ENCODE assay signal across 22 cellular contexts in the genomic region with DNA sequence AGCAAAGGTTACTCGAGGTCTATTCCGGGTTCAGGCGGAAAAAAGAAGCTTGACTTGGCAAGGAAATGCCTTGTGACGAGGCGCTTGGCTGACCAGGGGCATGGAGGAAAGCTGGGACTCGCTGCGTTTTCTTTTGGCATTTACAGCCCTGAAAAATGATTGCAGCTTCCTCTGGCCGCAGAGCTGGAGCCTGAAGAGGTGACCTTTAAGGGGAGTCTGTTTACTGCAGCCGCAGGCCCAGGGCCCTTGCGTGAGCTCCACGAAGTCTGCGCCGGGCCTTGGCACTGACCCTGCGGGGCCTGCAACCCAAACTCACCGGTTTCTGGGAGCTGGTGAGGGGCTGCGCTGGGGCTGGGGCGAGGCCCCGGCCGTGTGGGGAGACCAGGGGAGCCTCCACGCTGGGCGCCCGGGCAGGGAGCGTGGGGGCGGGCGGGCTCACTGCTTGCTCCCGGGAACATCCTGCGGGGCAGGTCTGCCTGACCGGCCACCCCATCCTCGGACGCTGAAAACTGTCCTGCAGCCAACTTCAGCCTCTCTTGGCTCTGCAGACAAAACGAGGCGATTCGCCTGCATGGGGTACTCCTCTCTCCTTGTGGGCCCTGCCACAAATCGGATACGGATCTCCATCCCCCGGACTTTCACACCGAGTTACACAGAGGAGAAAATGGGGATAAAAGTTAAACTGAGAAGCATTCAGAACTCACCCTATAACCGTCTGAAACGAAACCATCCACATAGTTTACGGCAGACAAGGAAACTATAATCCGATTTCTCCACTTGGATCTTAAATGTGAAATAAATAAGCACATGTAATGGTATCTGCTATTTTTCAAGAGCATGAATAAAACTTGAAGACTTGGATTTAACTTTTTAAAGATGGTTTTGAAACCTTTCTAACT.
DNase-seq lines count a peak whose midpoint lies in the region; ATAC-seq, FAIRE-seq and TF ChIP-seq lines count a peak whose summit lies in the region.
"Had no signal": no experiment of that assay in that cellular context is flagged by ENCODE, and none has a peak within 500 bp of the region (broad histone marks: within the 10 kb centered on the region; RNA-seq: fewer than 3 reads in every experiment).

No MANE protein-coding gene starts in this region.

- H2BK15ac ChIP-seq in IMR-90 (ENCODE audit: low read depth, low read length) (peak overlapping the region; percentile 88; the same call in 2 of the 3 replicates), mesendoderm (replicated peaks; ENCODE audit: low read depth) (no peak overlapping the region)

- no peaks in the 10 kb centered on the region for H3K9me3 Mint-ChIP-seq in endodermal cell
- H3K9me3 Mint-ChIP-seq in activated CD4-positive, alpha-beta T cell treated with anti-CD3 and anti-CD28 coated beads for 36 hours (ENCODE audit: low read depth) = no peaks in the 10 kb centered on the region
- H3K9me3 Mint-ChIP-seq: activated CD4-positive, alpha-beta memory T cell treated with anti-CD3 and anti-CD28 coated beads for 36 hours; activated T-helper 17 cell treated with anti-CD3 and anti-CD28 coated beads, Interleukin-2, amount 50 U/mL, for 72 hours; immature natural killer cell; nephron; stimulated activated naive CD8-positive, alpha-beta T cell treated with anti-CD3 and anti-CD28 coated beads, Interleukin-15, amount 100 ng/mL, for 72 hours; T-helper 2 cell treated with Interferon-gamma antibody and Interleukin-4, amounts not matched to agents 5 μg/mL and 100 μg/mL, for 36 hours had no signal

- TF ChIP-seq CTCF in IMR-90 (conservative IDR thresholded peaks at IDR 0.05; ENCODE audit: low read depth, low read length) (no peak), endodermal cell (conservative IDR thresholded peaks at IDR 0.05) (no peak)

- peak overlapping the region; percentile 41; the same call in 1 of the 2 replicates for H3K4me3 ChIP-seq in IMR-90 (ENCODE audit: insufficient read depth, low read depth, low read length)
- no peak overlapping the region for H3K4me3 ChIP-seq in endodermal cell (ENCODE audit: low read length)
- H3K4me3 ChIP-seq in mesendoderm (ENCODE audit: low read length) = no peak overlapping the region
- H3K4me3 ChIP-seq in subcutaneous abdominal adipose tissue (ENCODE audit: low read depth in 1 of 5, low read length in 5 of 5) = peak overlapping the region in 3 of 5 donors; percentile 17 to 44 (median 40)
- H3K4me3 ChIP-seq: skin epidermis had no signal

- intact Hi-C loops in IMR-90 (cut with micrococcal nuclease) = loop anchor here (2.0 to 5.0 kb wide), 2 partner anchors 93 to 153 kb away; no protein-coding TSS in a partner anchor
- intact Hi-C loops in activated CD4-positive, alpha-beta T cell treated with anti-CD3 and anti-CD28 coated beads for 36 hours (cut with DNase I, micrococcal nuclease) = no loop called here

- H3K27ac Mint-ChIP-seq in endodermal cell = no peak overlapping the region
- H3K27ac Mint-ChIP-seq in activated CD4-positive, alpha-beta T cell treated with anti-CD3 and anti-CD28 coated beads for 36 hours = no peak overlapping the region
- H3K27ac Mint-ChIP-seq: activated CD4-positive, alpha-beta memory T cell treated with anti-CD3 and anti-CD28 coated beads for 36 hours; activated T-helper 17 cell treated with anti-CD3 and anti-CD28 coated beads, Interleukin-2, amount 50 U/mL, for 72 hours; B cell; immature natural killer cell; nephron; stimulated activated naive CD8-positive, alpha-beta T cell treated with anti-CD3 and anti-CD28 coated beads, Interleukin-15, amount 100 ng/mL, for 72 hours; T-helper 2 cell treated with Interferon-gamma antibody and Interleukin-4, amounts not matched to agents 5 μg/mL and 100 μg/mL, for 36 hours had no signal

- peak overlapping the region; percentile 100 for H3K4ac ChIP-seq in IMR-90 (ENCODE audit: low read depth, low read length)
- no peak overlapping the region for H3K4ac ChIP-seq in mesendoderm (ENCODE audit: low read depth, low read length)

- peak overlapping the region; percentile 88 for H2AK9ac ChIP-seq in IMR-90 (replicated peaks; ENCODE audit: low read depth, low read length, poor library complexity)

- CTCF ChIA-PET in IMR-90 (lab: Yijun Ruan, JAX) = interaction anchor here (0.5 to 1.8 kb wide), 3 partner anchors 51 to 231 kb away, joined by 4 to 12 read pairs (median 6); no protein-coding TSS in a partner anchor
- CTCF ChIA-PET in activated CD4-positive, alpha-beta T cell treated with anti-CD3 and anti-CD28 coated beads for 36 hours (lab: Charles Lee) = no interaction called here

- 9% methylated on average over 17 of the region's 41 CpGs; no CpG with 5 or more reads in 1 of the 2 experiments for WGBS in IMR-90 (ENCODE audit: extremely low coverage in 2 of 2, insufficient read length in 1 of 2), 2 experiments
- WGBS in endodermal cell (ENCODE audit: insufficient coverage in 1 of 2, insufficient read length in 1 of 2), 2 experiments = 87 to 92% methylated on average over 31 to 41 of the region's 41 CpGs
- WGBS in mesendoderm (ENCODE audit: extremely low coverage, insufficient coverage, low lambda C conversion rate) = no CpG with 5 or more reads among the region's 41 CpGs

- peak overlapping the region; percentile 100 for H2BK20ac ChIP-seq in IMR-90 (ENCODE audit: low read depth, low read length)

- peak overlapping the region; percentile 93 for H2AFZ ChIP-seq in IMR-90 (replicated peaks; ENCODE audit: low read length, poor library complexity)

- H4K20me1 ChIP-seq in IMR-90 (ENCODE audit: insufficient read depth, low read length) = no peaks in the 10 kb centered on the region

- no peak overlapping the region for H3K4me3 Mint-ChIP-seq in endodermal cell
- H3K4me3 Mint-ChIP-seq in activated CD4-positive, alpha-beta T cell treated with anti-CD3 and anti-CD28 coated beads for 36 hours = no peak overlapping the region
- H3K4me3 Mint-ChIP-seq: activated CD4-positive, alpha-beta memory T cell treated with anti-CD3 and anti-CD28 coated beads for 36 hours; activated T-helper 17 cell treated with anti-CD3 and anti-CD28 coated beads, Interleukin-2, amount 50 U/mL, for 72 hours; B cell; immature natural killer cell; stimulated activated naive CD8-positive, alpha-beta T cell treated with anti-CD3 and anti-CD28 coated beads, Interleukin-15, amount 100 ng/mL, for 72 hours; T-helper 2 cell treated with Interferon-gamma antibody and Interleukin-4, amounts not matched to agents 5 μg/mL and 100 μg/mL, for 36 hours had no signal

- H2BK120ac ChIP-seq in IMR-90 (ENCODE audit: low read depth, low read length) (peak overlapping the region; percentile 100), mesendoderm (ENCODE audit: low read depth, low read length) (no peak overlapping the region)

- POLR2A ChIA-PET in IMR-90 (lab: Charles Lee; ENCODE audit: unreplicated experiment) = interaction anchor here (0.6 to 1.1 kb wide), 2 partner anchors 51 to 81 kb away, joined by 3 read pairs; no protein-coding TSS in a partner anchor
- POLR2A ChIA-PET in activated CD4-positive, alpha-beta T cell treated with anti-CD3 and anti-CD28 coated beads for 36 hours (lab: Charles Lee) = no interaction called here

- no TSS peak for BruUV-seq in IMR-90 (replicated peaks; lab: Mats Ljungman, UMichigan)

- H3K9ac ChIP-seq in IMR-90 (ENCODE audit: low read depth, low read length) (peak overlapping the region; percentile 96), endodermal cell (ENCODE audit: extremely low read depth, low read length, poor library complexity, severe bottlenecking) (no peak overlapping the region), mesendoderm (ENCODE audit: low read length) (no peak overlapping the region), subcutaneous abdominal adipose tissue (ENCODE audit: low read length in 5 of 5) (no peak overlapping the region)

- H2BK5ac ChIP-seq in IMR-90 (ENCODE audit: low read depth, low read length, poor library complexity, severe bottlenecking) = peak overlapping the region; percentile 100
- no peak overlapping the region for H2BK5ac ChIP-seq in mesendoderm (ENCODE audit: low read length)

- ATAC-seq in IMR-90 (ENCODE audit: low read depth) = peak; percentile 28
- ATAC-seq in activated CD4-positive, alpha-beta T cell treated with anti-CD3 and anti-CD28 coated beads for 36 hours = no peak
- ATAC-seq: activated T-helper 17 cell treated with anti-CD3 and anti-CD28 coated beads, Interleukin-2, amount 50 U/mL, for 72 hours; Right ventricle myocardium inferior; stimulated activated naive CD8-positive, alpha-beta T cell treated with anti-CD3 and anti-CD28 coated beads, Interleukin-15, amount 100 ng/mL, for 72 hours had no signal

- H4K91ac ChIP-seq in IMR-90 (ENCODE audit: insufficient read depth, low read depth, low read length) = peak overlapping the region; percentile 99

- peak overlapping the region; percentile 95 for H3K4me2 ChIP-seq in IMR-90 (ENCODE audit: low read depth, low read length)
- H3K4me2 ChIP-seq in mesendoderm (ENCODE audit: low read length) = no peak overlapping the region

- TF ChIP-seq POLR2A in IMR-90 (IDR thresholded peaks at IDR 0.05; ENCODE audit: low read depth, low read length) (0 out of 2 replicates have a peak, but pooled peaks have one; percentile 15), GM12891 (IDR thresholded peaks at IDR 0.05; ENCODE audit: low read depth, low read length) (no peak)

- peak overlapping the region; percentile 74 to 99 for H4K8ac ChIP-seq in IMR-90 (ENCODE audit: low read depth in 2 of 2, low read length in 2 of 2)
- no peak overlapping the region for H4K8ac ChIP-seq in mesendoderm (ENCODE audit: low read depth, low read length)

- in situ Hi-C loops in IMR-90 (cut with MboI; ENCODE audit: low sequenced_read_pairs) = loop anchor here (5.0 to 25.0 kb wide), 4 partner anchors 88 to 492 kb away; no protein-coding TSS in a partner anchor

- H3K27me3 Mint-ChIP-seq in endodermal cell (ENCODE audit: insufficient read depth) = peaks cover 23% of the 10 kb centered on the region
- H3K27me3 Mint-ChIP-seq in activated CD4-positive, alpha-beta T cell treated with anti-CD3 and anti-CD28 coated beads for 36 hours = peaks cover 29% of the 10 kb centered on the region

- peaks cover 15 to 65% of the 10 kb centered on the region in 2 experiments; a peak in 3 of 4 replicates for H3K79me1 ChIP-seq in IMR-90 (ENCODE audit: low read depth in 1 of 2, low read length in 2 of 2)
- no peaks in the 10 kb centered on the region for H3K79me1 ChIP-seq in mesendoderm (ENCODE audit: low read length)

- no peaks in the 10 kb centered on the region for H3K79me2 ChIP-seq in mesendoderm (ENCODE audit: control insufficient read depth, insufficient read depth, low read length)

- H3K56ac ChIP-seq in IMR-90 (ENCODE audit: extremely low read depth, insufficient read depth, low read length) = peak overlapping the region; percentile 100
- peak overlapping the region; percentile 38 for H3K56ac ChIP-seq in mesendoderm (ENCODE audit: low read length)

- peak overlapping the region; percentile 100 for H3K14ac ChIP-seq in IMR-90 (replicated peaks; ENCODE audit: low read depth, low read length)

- H3K18ac ChIP-seq in IMR-90 (ENCODE audit: low read depth, low read length) (peak overlapping the region; percentile 100), mesendoderm (ENCODE audit: low read length) (no peak overlapping the region)

- FAIRE-seq in GM12891 (lab: Jason Lieb, UNC) = no peak

- dilution Hi-C loops in IMR-90 (cut with HindIII; ENCODE audit: low sequenced_read_pairs, unreplicated experiment) = no loop called here

- H3K4me1 ChIP-seq in IMR-90 (ENCODE audit: control insufficient read depth, insufficient read depth, low read length) (peaks cover 54% of the 10 kb centered on the region), endodermal cell (ENCODE audit: control insufficient read depth, insufficient read depth, low read length) (no peaks in the 10 kb centered on the region), mesendoderm (ENCODE audit: control insufficient read depth, low read depth, low read length) (peaks cover 8% of the 10 kb centered on the region), subcutaneous abdominal adipose tissue (ENCODE audit: control insufficient read depth in 5 of 5, insufficient read depth in 5 of 5, low read length in 5 of 5) (peaks cover 0 to 22% (median 3%) of the 10 kb centered on the region in 5 donors)

- H3K36me3 ChIP-seq in IMR-90 (ENCODE audit: control insufficient read depth, insufficient read depth, low read length) = no peaks in the 10 kb centered on the region
- H3K36me3 ChIP-seq in endodermal cell (ENCODE audit: control insufficient read depth, insufficient read depth, low read length) = no peaks in the 10 kb centered on the region
- no peaks in the 10 kb centered on the region for H3K36me3 ChIP-seq in mesendoderm (ENCODE audit: control insufficient read depth, insufficient read depth, low read length)
- H3K36me3 ChIP-seq in subcutaneous abdominal adipose tissue (ENCODE audit: control insufficient read depth in 5 of 5, insufficient read depth in 5 of 5, low read length in 5 of 5) = no peaks in the 10 kb centered on the region

- H3K27me3 ChIP-seq in IMR-90 (ENCODE audit: control insufficient read depth, insufficient read depth, low read length) (no peaks in the 10 kb centered on the region), endodermal cell (ENCODE audit: control insufficient read depth, insufficient read depth, low read length, poor library complexity, severe bottlenecking) (peaks cover 30% of the 10 kb centered on the region), mesendoderm (ENCODE audit: insufficient read depth, low read length, poor library complexity) (no peaks in the 10 kb centered on the region), subcutaneous abdominal adipose tissue (ENCODE audit: control insufficient read depth in 5 of 5, insufficient read depth in 4 of 5, low read length in 5 of 5) (peaks cover 10 to 30% (median 16%) of the 10 kb centered on the region in 5 donors)

- H3K9me1 ChIP-seq in IMR-90 (ENCODE audit: insufficient read depth, low read length) = peaks cover 33% of the 10 kb centered on the region

- H2AK5ac ChIP-seq in IMR-90 (ENCODE audit: low read depth, low read length) (peak overlapping the region; percentile 97), mesendoderm (ENCODE audit: low read length) (no peak overlapping the region)

- H3K27ac ChIP-seq in IMR-90 (ENCODE audit: insufficient read depth, low read length) (peak overlapping the region; percentile 99), endodermal cell (ENCODE audit: low read depth, low read length) (no peak overlapping the region), mesendoderm (ENCODE audit: low read depth, low read length) (no peak overlapping the region), subcutaneous abdominal adipose tissue (ENCODE audit: low read depth, low read length) (no peak overlapping the region)
- H3K27ac ChIP-seq: skin epidermis had no signal

- H3K23ac ChIP-seq in IMR-90 (ENCODE audit: low read depth, low read length) (peak overlapping the region; percentile 100), mesendoderm (ENCODE audit: low read length) (no peak overlapping the region)

- TF ChIP-seq RAD21 in IMR-90 (IDR thresholded peaks at IDR 0.05; ENCODE audit: low read length) = 0 out of 2 replicates have a peak, but pooled peaks have one; percentile 6

- no peaks in the 10 kb centered on the region for H3K36me3 Mint-ChIP-seq in endodermal cell (ENCODE audit: low read depth)
- no peaks in the 10 kb centered on the region for H3K36me3 Mint-ChIP-seq in activated CD4-positive, alpha-beta T cell treated with anti-CD3 and anti-CD28 coated beads for 36 hours (ENCODE audit: low read depth)
- H3K36me3 Mint-ChIP-seq: activated CD4-positive, alpha-beta memory T cell treated with anti-CD3 and anti-CD28 coated beads for 36 hours; immature natural killer cell had no signal

- peak overlapping the region; percentile 99 for H4K5ac ChIP-seq in IMR-90 (ENCODE audit: low read depth, low read length)
- no peak overlapping the region for H4K5ac ChIP-seq in mesendoderm (ENCODE audit: low read length)

- H3K4me1 Mint-ChIP-seq in endodermal cell = peaks cover 19% of the 10 kb centered on the region
- H3K4me1 Mint-ChIP-seq in activated CD4-positive, alpha-beta T cell treated with anti-CD3 and anti-CD28 coated beads for 36 hours = no peaks in the 10 kb centered on the region
- H3K4me1 Mint-ChIP-seq: activated T-helper 17 cell treated with anti-CD3 and anti-CD28 coated beads, Interleukin-2, amount 50 U/mL, for 72 hours; B cell; immature natural killer cell had no signal

- DNase-seq in IMR-90 (peak; percentile 64), endodermal cell (peak; percentile 56), mesendoderm (no peak), GM12891 (ENCODE audit: insufficient read length, low spot score) (no peak), NCI-H1417 (lab: John Stamatoyannopoulos, UW) (no peak)
- no peak for DNase-seq in activated CD4-positive, alpha-beta T cell treated with anti-CD3 and anti-CD28 coated beads, Interleukin-2, amount 50 U/mL, for 4 hours
- DNase-seq in activated CD4-positive, alpha-beta T cell treated with anti-CD3 and anti-CD28 coated beads for 36 hours = no peak
- DNase-seq: activated CD4-positive, alpha-beta memory T cell treated with anti-CD3 and anti-CD28 coated beads for 36 hours; anterior cingulate cortex; cortex of kidney; foreskin fibroblast; immature natural killer cell; NCI-H2029; NCI-H748 treated with DMSO at 0.1 percent for 48 hours; stimulated activated naive CD8-positive, alpha-beta T cell treated with anti-CD3 and anti-CD28 coated beads, Interleukin-15, amount 100 ng/mL, for 72 hours had no signal

- H3K9me3 ChIP-seq in IMR-90 (ENCODE audit: control insufficient read depth, insufficient read depth, low read length) (no peaks in the 10 kb centered on the region), endodermal cell (ENCODE audit: control insufficient read depth, low read length) (no peaks in the 10 kb centered on the region), subcutaneous abdominal adipose tissue (ENCODE audit: control insufficient read depth in 5 of 5, low read length in 5 of 5) (no peaks in the 10 kb centered on the region)

Comparison
In these comparisons a context has a peak if more than half of its experiments do, and no peak if none do; other contexts are left out.
1. DNase-seq: peak in IMR-90 (single experiment) and endodermal cell (single experiment); none in mesendoderm (single experiment), activated CD4-positive, alpha-beta T cell treated with anti-CD3 and anti-CD28 coated beads, Interleukin-2, amount 50 U/mL, for 4 hours (0 of 2), GM12891 (single experiment), activated CD4-positive, alpha-beta T cell treated with anti-CD3 and anti-CD28 coated beads for 36 hours (single experiment) and NCI-H1417 (0 of 3).
2. H3K4me3 ChIP-seq: peak in IMR-90 (single experiment) and subcutaneous abdominal adipose tissue (3 of 5); none in endodermal cell (single experiment) and mesendoderm (single experiment).